8 cellular contexts compared by ENCODE assay signal in genomic region chr11:108602818-108603217, GRCh38. TPM values are rescaled to one million over a fixed set of nuclear protein-coding genes. Genes with fewer than 3 reads are reported as not detected.
DNase-seq lines count a peak whose midpoint lies in the region; ATAC-seq, FAIRE-seq and TF ChIP-seq lines count a peak whose summit lies in the region.
"Not testable (repeated sequence)": the region's sequence is repeated elsewhere in the genome, so short reads cannot be mapped to it uniquely, and the experiment has no call there.
"Had no signal": no experiment of that assay in that cellular context is flagged by ENCODE, and none has a peak within 500 bp of the region (broad histone marks: within the 10 kb centered on the region; RNA-seq: fewer than 3 reads in every experiment).

No MANE protein-coding gene starts in this region.

- not testable (repeated sequence) for TF ChIP-seq RAD21 in GM12878 (IDR thresholded peaks at IDR 0.05; ENCODE audit: insufficient read depth, low read depth, low read length); neural cell (conservative IDR thresholded peaks at IDR 0.05)

- not testable (repeated sequence) for H3K4me1 ChIP-seq in HEK293 (ENCODE audit: control insufficient read depth, insufficient read depth, low read length); GM12878 (ENCODE audit: control insufficient read depth, insufficient read depth, low read length)

- not testable (repeated sequence) for H3K9me2 ChIP-seq in neural cell (ENCODE audit: insufficient read depth, low read length)

- TF ChIP-seq POLR2A in GM12878 (IDR thresholded peaks at IDR 0.05; ENCODE audit: low read depth, low read length) = not testable (repeated sequence)

- RAD21 ChIA-PET in GM12878 (lab: Charles Lee; ENCODE audit: unreplicated experiment) = not testable (repeated sequence)

- 23% methylated on average over 5 of the region's 5 CpGs for WGBS in GM12878 (ENCODE audit: insufficient coverage, insufficient replicate concordance, low lambda C conversion rate, missing lambda C conversion rate)

- not testable (repeated sequence) for H3K4me3 ChIP-seq in HEK293 (ENCODE audit: low read depth, low read length); GM12878; epithelial cell of proximal tubule (ENCODE audit: low read depth, low read length); neural cell (ENCODE audit: low read length)

- DNase-seq in ELR (ENCODE audit: low read depth) (peak; percentile 16), NCI-H526 (lab: John Stamatoyannopoulos, UW) (peak; percentile 71 to 83), RKO (ENCODE audit: low spot score) (peak; percentile 19)
- not testable (repeated sequence) for DNase-seq in GM12878 (ENCODE audit: low read depth, low spot score); epithelial cell of proximal tubule (ENCODE audit: low read depth)

- TF ChIP-seq CTCF in HEK293 (tag by site-specific recombination; IDR thresholded peaks at IDR 0.05) = not testable (repeated sequence)
- TF ChIP-seq CTCF in GM12878 (IDR thresholded peaks at IDR 0.05 in 2 of 3, conservative IDR thresholded peaks at IDR 0.05 in 1 of 3; ENCODE audit: control insufficient read depth in 2 of 3, extremely low read depth in 1 of 3, insufficient read depth in 1 of 3, low read depth in 3 of 3, low read length in 3 of 3) = 0 out of 6 replicates have a peak, but pooled peaks of 2 of the 3 experiments have one; percentile 7 to 8
- peak; percentile 35 for TF ChIP-seq CTCF in epithelial cell of proximal tubule (conservative IDR thresholded peaks at IDR 0.05; ENCODE audit: low read depth, low read length)
- peak; percentile 18 for TF ChIP-seq CTCF in neural cell (IDR thresholded peaks at IDR 0.05; ENCODE audit: poor library complexity, severe bottlenecking)

- intact Hi-C loops in GM12878 (cut with micrococcal nuclease; ENCODE audit: unreplicated experiment) = not testable (repeated sequence)

- not testable (repeated sequence) for H3K9ac ChIP-seq in GM12878 (ENCODE audit: control insufficient read depth, insufficient read depth, low read length); neural cell (ENCODE audit: low read length)

- not testable (repeated sequence) for H3K9me3 ChIP-seq in HEK293 (ENCODE audit: control insufficient read depth, insufficient read depth, low read depth, low read length); GM12878 (replicated peaks; ENCODE audit: control insufficient read depth, insufficient read depth, low read length); neural cell (ENCODE audit: low read length)

- not testable (repeated sequence) for H3K27me3 ChIP-seq in GM12878 (replicated peaks in 1 of 2; ENCODE audit: control insufficient read depth in 2 of 2, insufficient read depth in 2 of 2, low read length in 1 of 2); neural cell (ENCODE audit: insufficient read depth, low read depth, low read length)

- SMC1A ChIA-PET in GM12878 (lab: Charles Lee; ENCODE audit: uncharacterized antibody, unreplicated experiment) = interaction anchor here (0.7 to 1.6 kb wide), 5 partner anchors 9 to 86 kb away, joined by 3 to 6 read pairs (median 3); partner anchors contain the start of gene EXPH5

- POLR2A ChIA-PET in HEK293 (lab: Yijun Ruan, JAX) = not testable (repeated sequence)
- POLR2A ChIA-PET in GM12878 (lab: Charles Lee) = interaction anchor here (0.5 kb wide), 1 partner anchor 39 kb away, joined by 3 read pairs; no protein-coding TSS in a partner anchor

- FAIRE-seq in GM12878 (lab: Jason Lieb, UNC) = not testable (repeated sequence)

- ATAC-seq in GM12878 = peak; percentile 58

- in situ Hi-C loops in GM12878 (cut with MboI) = not testable (repeated sequence)

- not testable (repeated sequence) for BruUV-seq in GM12878 (replicated peaks; lab: Mats Ljungman, UMichigan)

- H4K20me1 ChIP-seq in GM12878 (ENCODE audit: control insufficient read depth, insufficient read depth); neural cell (ENCODE audit: insufficient read depth): not testable (repeated sequence)

- not testable (repeated sequence) for H3K79me2 ChIP-seq in GM12878 (ENCODE audit: control insufficient read depth, insufficient read depth, low read length); neural cell (replicated peaks; ENCODE audit: insufficient read depth, low read length)

- CTCF ChIA-PET in HEK293 (lab: Yijun Ruan, JAX) = not testable (repeated sequence)
- CTCF ChIA-PET in GM12878 (lab: Yijun Ruan, JAX) = interaction anchor here (0.8 to 1.6 kb wide), 5 partner anchors 9 to 77 kb away, joined by 3 to 5 read pairs (median 3); no protein-coding TSS in a partner anchor

- H3K4me2 ChIP-seq in GM12878 (ENCODE audit: control insufficient read depth, insufficient read depth); neural cell (ENCODE audit: low read length): not testable (repeated sequence)

- H3K36me3 ChIP-seq in HEK293 (ENCODE audit: control insufficient read depth in 2 of 2, insufficient read depth in 1 of 2, low read length in 2 of 2); GM12878 (ENCODE audit: control insufficient read depth in 2 of 2, insufficient read depth in 2 of 2, low read length in 1 of 2); neural cell (ENCODE audit: insufficient read depth, low read length): not testable (repeated sequence)

- H3K27ac ChIP-seq in HEK293 (ENCODE audit: extremely low read depth, low read depth, low read length); GM12878 (ENCODE audit: control insufficient read depth, insufficient read depth); neural cell (ENCODE audit: low read length): not testable (repeated sequence)

- H3F3A ChIP-seq in neural cell (ENCODE audit: insufficient read depth, low read length, poor library complexity, severe bottlenecking) = not testable (repeated sequence)

- H2AFZ ChIP-seq in GM12878 (ENCODE audit: control insufficient read depth, low read depth, low read length); neural cell (ENCODE audit: low read depth, low read length): not testable (repeated sequence)

- not testable (repeated sequence) for TF ChIP-seq EP300 in GM12878 (IDR thresholded peaks at IDR 0.05; ENCODE audit: borderline replicate concordance in 1 of 2, control insufficient read depth in 1 of 2, low read depth in 2 of 2, low read length in 2 of 2); neural cell (conservative IDR thresholded peaks at IDR 0.05; ENCODE audit: poor library complexity, severe bottlenecking)

TF ChIP-seq in HEK293, 187 proteins besides CTCF, POLR2A, EP300 and RAD21:
- TF ChIP-seq MZF1 (tag by site-specific recombination; IDR thresholded peaks at IDR 0.05; ENCODE audit: borderline replicate concordance) = peak; percentile 86; the same call in 1 of the 2 replicates
TF ChIP-seq in HEK293: peak in this region for 1; not testable (repeated sequence) for 186.

RNA-seq across cellular contexts. Expression of gene EXPH5, which starts 9.2 kb away (rescaled TPM):
- total RNA-seq in GM12878 (2013; cell fraction: nucleolus; rRNA removed) = 87.4 and 89.2 TPM in 2 replicates
- total RNA-seq in GM12878 (2014; rRNA removed) = 6.6 and 8.5 TPM in 2 replicates
- 8.1 and 8.3 TPM in 2 replicates for total RNA-seq in GM12878 (2014; rRNA removed; fragmentation: Illumina TruSeq; extraction: Trizol)
- 9.2 and 11.1 TPM in 2 replicates for total RNA-seq in GM12878 (2021)
- polyA plus RNA-seq in GM12878 (2011; ENCODE audit: low read depth) = 0.87 TPM
- 8.6 and 10.3 TPM in 2 replicates for polyA plus RNA-seq in GM12878 (2011; rRNA removed)
- 3.0 and 3.2 TPM in 2 replicates for polyA plus RNA-seq in GM12878 (2011; cell fraction: cytosol; rRNA removed)
- 7.6 and 8.6 TPM in 2 replicates for polyA plus RNA-seq in GM12878 (2011; cell fraction: nucleus; rRNA removed)
- 0.80 and 1.3 TPM in 2 replicates for polyA plus RNA-seq in GM12878 (2012)
- 2.4 and 2.9 TPM in 2 replicates for polyA plus RNA-seq in GM12878 (2014; fragmentation: Illumina TruSeq; extraction: Trizol)
- polyA plus RNA-seq in GM12878 (2014; fragmentation: Nextera tagmentation; extraction: Ambion mirVana) = 1 to 10 TPM in 1 of 2 experiments, under 1 TPM in 1; 0.69 to 4.8 TPM
- polyA plus RNA-seq in GM12878 (2014; rRNA removed) = 2.2 and 2.7 TPM in 2 replicates
- polyA plus RNA-seq in GM12878 (2016; fragmentation: Nextera tagmentation; extraction: Ambion mirVana) = 1 to 10 TPM; 2.9 to 3.8 TPM
- 16.3 and 25.9 TPM in 2 replicates for polyA minus RNA-seq in GM12878 (2011; rRNA and poly(A)+ RNA removed)
- polyA minus RNA-seq in GM12878 (2011; cell fraction: cytosol; rRNA and poly(A)+ RNA removed) = 5.7 and 6.2 TPM in 2 replicates
- polyA minus RNA-seq in GM12878 (2011; cell fraction: nucleus; rRNA and poly(A)+ RNA removed) = 8.7 and 10.6 TPM in 2 replicates
- total RNA-seq in epithelial cell of proximal tubule = 6.8 and 7.8 TPM in 2 replicates
- not detected in 2 replicates for polyA plus RNA-seq in neural cell
- 0.24 TPM in 1 of 2 replicates, not detected in the other for polyA minus RNA-seq in neural cell
- total RNA-seq: OCI-LY7 had no signal
